ENCODE assay signal across 8 cellular contexts in the genomic region with DNA sequence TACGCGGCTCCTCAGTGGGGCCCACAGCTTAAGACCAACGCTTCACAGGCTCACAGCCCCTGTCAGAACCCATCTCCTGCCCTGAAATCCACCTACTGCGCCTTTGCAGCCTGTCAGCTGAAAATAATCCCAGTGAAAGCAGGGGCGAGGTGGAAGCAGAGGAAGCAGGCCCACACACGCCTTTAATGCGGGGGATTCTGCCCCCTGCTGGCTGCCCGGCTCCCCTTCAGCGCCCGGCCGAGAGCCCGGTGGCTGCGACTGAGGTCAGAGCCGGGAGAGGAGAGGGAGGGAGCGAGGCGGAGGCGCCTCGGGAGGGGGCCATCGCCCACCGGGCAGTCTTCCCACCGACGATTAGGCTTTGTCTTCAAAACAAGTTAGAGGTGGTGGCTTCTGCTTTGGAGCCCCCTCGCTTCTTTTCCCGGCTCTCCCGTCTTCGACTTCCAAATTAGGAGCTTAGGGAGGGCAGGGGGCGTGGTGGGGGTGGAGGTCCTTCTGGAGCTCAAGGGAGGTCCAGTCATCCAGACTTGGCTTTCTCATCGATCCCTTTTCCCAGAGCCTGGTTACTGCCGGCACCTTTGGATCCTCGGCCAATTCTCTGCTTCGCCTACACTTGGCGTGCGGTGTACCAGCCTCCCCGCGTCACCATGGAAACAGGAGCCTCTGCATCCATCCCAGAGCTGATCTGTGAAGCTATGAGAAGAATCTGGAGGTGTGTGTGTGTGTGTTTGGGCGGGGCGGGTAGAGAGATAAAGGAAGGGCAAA. TPM values are rescaled to one million over a fixed set of nuclear protein-coding genes. Genes with fewer than 3 reads are reported as not detected.
A peak's percentile ranks its signal among the peaks of the same experiment; 100 is the strongest.
DNase-seq lines count a peak whose midpoint lies in the region; ATAC-seq, FAIRE-seq and TF ChIP-seq lines count a peak whose summit lies in the region.

No MANE protein-coding gene starts in this region.

- peak; percentile 84 for FAIRE-seq in K562 (lab: Jason Lieb, UNC)

- H4K20me1 ChIP-seq in H9 (ENCODE audit: control insufficient read depth, insufficient read depth, insufficient read length) (no peaks in the 10 kb centered on the region), K562 (replicated peaks; ENCODE audit: control insufficient read depth, insufficient read depth, low read length) (no peaks in the 10 kb centered on the region)

- H3K4me1 ChIP-seq in CD4-positive, alpha-beta memory T cell (ENCODE audit: insufficient read depth, low read length), result peaks cover 9% of the 10 kb centered on the region
- H3K4me1 ChIP-seq in H9 (ENCODE audit: insufficient read depth, low read length) (no peaks in the 10 kb centered on the region), K562 (replicated peaks in 1 of 2; ENCODE audit: control insufficient read depth in 2 of 2, insufficient read depth in 2 of 2, low read length in 2 of 2) (peaks cover 5 to 6% of the 10 kb centered on the region in 2 experiments; a peak in 4 of 5 replicates), iPS-15b (ENCODE audit: control insufficient read depth, insufficient read depth, low read length) (no peaks in the 10 kb centered on the region), gastrocnemius medialis (no peaks in the 10 kb centered on the region)

- no peak overlapping the region for H2BK20ac ChIP-seq in H9 (ENCODE audit: low read depth, low read length, poor library complexity, severe bottlenecking)

- no peak for TF ChIP-seq EP300 in K562 (IDR thresholded peaks at IDR 0.05; ENCODE audit: low read length)

- no peak overlapping the region for H4K8ac ChIP-seq in H9 (replicated peaks; ENCODE audit: insufficient read length, low read depth, low read length)

- no peak overlapping the region for H2BK12ac ChIP-seq in H9 (ENCODE audit: insufficient read length, low read depth, low read length)

- H3K9ac ChIP-seq in H9 (ENCODE audit: extremely low read depth, insufficient read length, low read length), result no peak overlapping the region
- peak overlapping the region in 1 of 2 experiments; percentile 76; a peak in 2 of 4 replicates for H3K9ac ChIP-seq in K562 (ENCODE audit: insufficient read depth in 1 of 2, low read depth in 2 of 2, low read length in 2 of 2)
- H3K9ac ChIP-seq in iPS-15b (ENCODE audit: low read depth, low read length), result peak overlapping the region; percentile 24

- H2BK5ac ChIP-seq in H9 (ENCODE audit: insufficient read length, low read length), result no peak overlapping the region

- no peak overlapping the region for H3K4me3 ChIP-seq in CD4-positive, alpha-beta memory T cell (ENCODE audit: low read length in 2 of 2)
- H3K4me3 ChIP-seq in K562 (no peak overlapping the region), iPS-15b (ENCODE audit: low read depth, low read length) (peak overlapping the region; percentile 64), gastrocnemius medialis (peak overlapping the region in 3 of 4 donors; percentile 25 to 42 (median 34))

- H4K5ac ChIP-seq in H9 (ENCODE audit: insufficient read length, low read depth, low read length), result no peak overlapping the region

- CTCF ChIA-PET in CD4-positive, alpha-beta memory T cell (lab: Charles Lee; ENCODE audit: partially characterized antibody), result interaction anchor here (0.7 to 9.8 kb wide), 37 partner anchors 8 to 194 kb away, joined by 3 to 247 read pairs (median 4); a partner anchor contains a TSS
- CTCF ChIA-PET in K562 (lab: Yijun Ruan, JAX; ENCODE audit: low intra/inter-chr PET ratio), result interaction anchor here (0.5 to 3.0 kb wide), 8 partner anchors 9 to 138 kb away, joined by 3 to 47 read pairs (median 3); a partner anchor contains a TSS

- DNase-seq in CD4-positive, alpha-beta memory T cell, result peak; percentile 62 to 72 (median 64)
- DNase-seq in H9 (peak; percentile 95), NCI-H2029 (lab: John Stamatoyannopoulos, UW) (peak; percentile 53), UCSD-AML1 (lab: John Stamatoyannopoulos, UW; ENCODE audit: unreplicated experiment) (peak; percentile 78), K562 (ENCODE audit: extremely low read depth in 1 of 4, low spot score in 3 of 4) (peak; percentile 71 to 84 (median 76)), gastrocnemius medialis (peak; percentile 28 to 53)

- ATAC-seq in K562, result peak; percentile 99
- peak; percentile 79 to 89 for ATAC-seq in gastrocnemius medialis
- ATAC-seq in HG02938 (IDR thresholded peaks at IDR 0.05; ENCODE audit: unreplicated experiment), result no peak

- H3K56ac ChIP-seq in H9 (ENCODE audit: insufficient read length, low read depth, low read length), result no peak overlapping the region

- no peak overlapping the region for H4K91ac ChIP-seq in H9 (ENCODE audit: insufficient read length, low read depth, low read length)

- H3K23ac ChIP-seq in H9 (ENCODE audit: insufficient read length, low read depth, low read length), result no peak overlapping the region

- no peak overlapping the region for H3T11ph ChIP-seq in H9 (ENCODE audit: low read length)

- no peak overlapping the region for H2AK5ac ChIP-seq in H9 (ENCODE audit: insufficient read length, low read length)

- TF ChIP-seq POLR2A in K562 (conservative IDR thresholded peaks at IDR 0.05), result no peak
- no peak for TF ChIP-seq POLR2A in gastrocnemius medialis (IDR thresholded peaks at IDR 0.05)

- WGBS in H9 (ENCODE audit: extremely low coverage, insufficient read length, low lambda C conversion rate), result no CpG with 5 or more reads among the region's 37 CpGs
- WGBS in K562 (ENCODE audit: insufficient coverage, low coverage, missing lambda C conversion rate), result 11% methylated on average over 35 of the region's 37 CpGs

- H3K4me2 ChIP-seq in H9 (ENCODE audit: insufficient read depth, insufficient read length, low read length), result peak overlapping the region; percentile 29
- H3K4me2 ChIP-seq in K562 (ENCODE audit: insufficient read depth, low read length), result no peak overlapping the region; the same call in 1 of the 2 replicates

- BruUV-seq in K562 (replicated peaks; lab: Mats Ljungman, UMichigan), result no TSS peak

- peaks cover 11% of the 10 kb centered on the region for H3K27me3 ChIP-seq in CD4-positive, alpha-beta memory T cell (ENCODE audit: insufficient read depth, low read length)
- H3K27me3 ChIP-seq in H9 (ENCODE audit: insufficient read depth, low read length), result no peaks in the 10 kb centered on the region
- peaks cover 7 to 8% of the 10 kb centered on the region in 2 experiments; a peak in 3 of 5 replicates for H3K27me3 ChIP-seq in K562 (ENCODE audit: control insufficient read depth in 2 of 2, insufficient read depth in 2 of 2, low read length in 2 of 2)
- H3K27me3 ChIP-seq in iPS-15b (ENCODE audit: control insufficient read depth, insufficient read depth, low read length), result no peaks in the 10 kb centered on the region
- H3K27me3 ChIP-seq in gastrocnemius medialis, result peaks cover 7 to 10% (median 7%) of the 10 kb centered on the region in 3 donors

- peak overlapping the region in 1 of 7 donors; percentile 6 for H3K27ac Mint-ChIP-seq in CD4-positive, alpha-beta memory T cell
- peak overlapping the region in 1 of 3 experiments; percentile 69; a peak in 2 of 7 replicates for H3K27ac Mint-ChIP-seq in H9

- H3K18ac ChIP-seq in H9 (ENCODE audit: insufficient read length, low read depth, low read length), result no peak overlapping the region

- in situ Hi-C loops in K562 (cut with MboI), result no loop called here
- in situ Hi-C loops in gastrocnemius medialis (cut with MboI; ENCODE audit: low sequenced_read_pairs in 4 of 4), result no loop called here

- TF ChIP-seq CTCF in H9 (conservative IDR thresholded peaks at IDR 0.05) (peak; percentile 98), K562 (IDR thresholded peaks at IDR 0.05 in 2 of 3, conservative IDR thresholded peaks at IDR 0.05 in 1 of 3; ENCODE audit: insufficient read depth in 2 of 3, low read depth in 1 of 3, low read length in 3 of 3) (peak; percentile 92 to 94 (median 94)), gastrocnemius medialis (IDR thresholded peaks at IDR 0.05 in 4 of 5, conservative IDR thresholded peaks at IDR 0.05 in 1 of 5) (peak; percentile 70 to 90 (median 86))

- peak overlapping the region in 2 of 8 donors; percentile 38 to 56 for H3K4me3 Mint-ChIP-seq in CD4-positive, alpha-beta memory T cell
- H3K4me3 Mint-ChIP-seq in H9, result peak overlapping the region; percentile 57 to 81

- H3K9me1 ChIP-seq in K562 (ENCODE audit: control insufficient read depth, insufficient read depth, low read length), result no peaks in the 10 kb centered on the region

- H2BK15ac ChIP-seq in H9 (ENCODE audit: low read depth, low read length), result no peak overlapping the region

- H3K36me3 Mint-ChIP-seq in CD4-positive, alpha-beta memory T cell, result no peaks in the 10 kb centered on the region
- no peaks in the 10 kb centered on the region for H3K36me3 Mint-ChIP-seq in H9 (ENCODE audit: insufficient read depth in 1 of 3, low read depth in 3 of 3)

- no peaks in the 10 kb centered on the region for H3K23me2 ChIP-seq in H9 (ENCODE audit: insufficient read length, low read depth, low read length, poor library complexity, severe bottlenecking)

- POLR2A ChIA-PET in CD4-positive, alpha-beta memory T cell (lab: Charles Lee; ENCODE audit: partially characterized antibody), result interaction anchor here (1.5 to 3.6 kb wide), 3 partner anchors 12 to 38 kb away, joined by 3 to 30 read pairs (median 10); a partner anchor contains a TSS
- POLR2A ChIA-PET in K562 (lab: Yijun Ruan, JAX), result interaction anchor here (0.7 to 5.0 kb wide), 4 partner anchors 24 to 63 kb away, joined by 3 to 23 read pairs (median 9); a partner anchor contains a TSS

- H3K79me2 ChIP-seq in H9 (ENCODE audit: insufficient read depth, low read length), result no peaks in the 10 kb centered on the region
- no peaks in the 10 kb centered on the region for H3K79me2 ChIP-seq in K562 (ENCODE audit: control insufficient read depth, insufficient read depth, low read length)

- no peak overlapping the region for H3K14ac ChIP-seq in H9 (ENCODE audit: insufficient read depth, low read length)

- H3K27me3 Mint-ChIP-seq in CD4-positive, alpha-beta memory T cell, result peaks cover 5 to 11% of the 10 kb centered on the region in 2 donors
- peaks cover 28% of the 10 kb centered on the region for H3K27me3 Mint-ChIP-seq in H9 (ENCODE audit: low read depth)

- no peak overlapping the region for H3K4ac ChIP-seq in H9 (ENCODE audit: low read depth, low read length)

- H2AFZ ChIP-seq in H9 (ENCODE audit: low read length) (no peak overlapping the region), K562 (ENCODE audit: low read depth, low read length) (peak overlapping the region; percentile 85)

- TF ChIP-seq RAD21 in K562 (CRISPR knock-in tag; conservative IDR thresholded peaks at IDR 0.05 in 1 of 2, IDR thresholded peaks at IDR 0.05 in 1 of 2), result peak; percentile 93 to 95

- intact Hi-C loops in CD4-positive, alpha-beta memory T cell (cut with micrococcal nuclease), result loop anchor here (1.0 to 5.0 kb wide), 3 partner anchors 38 to 139 kb away; no protein-coding TSS in a partner anchor
- intact Hi-C loops in K562 (cut with micrococcal nuclease) (loop anchor here (1.0 to 5.0 kb wide), 3 partner anchors 38 to 139 kb away; no protein-coding TSS in a partner anchor), gastrocnemius medialis (cut with DNase I; ENCODE audit: low total_unique reads) (loop anchor here (1.0 kb wide), 1 partner anchor 38 kb away; no protein-coding TSS in a partner anchor)

- H3K9me3 ChIP-seq in CD4-positive, alpha-beta memory T cell (ENCODE audit: control insufficient read depth in 1 of 2, low read length in 2 of 2), result no peaks in the 10 kb centered on the region
- H3K9me3 ChIP-seq in H9 (ENCODE audit: control insufficient read depth, low read depth, low read length), result no peaks in the 10 kb centered on the region
- no peaks in the 10 kb centered on the region for H3K9me3 ChIP-seq in K562 (replicated peaks; ENCODE audit: control insufficient read depth, insufficient read depth, low read depth, low read length)
- no peaks in the 10 kb centered on the region for H3K9me3 ChIP-seq in iPS-15b (ENCODE audit: control insufficient read depth, insufficient read depth, low read length)
- no peaks in the 10 kb centered on the region for H3K9me3 ChIP-seq in gastrocnemius medialis

- peaks cover 0 to 2% (median 0%) of the 10 kb centered on the region in 4 donors for H3K4me1 Mint-ChIP-seq in CD4-positive, alpha-beta memory T cell
- H3K4me1 Mint-ChIP-seq in H9, result peaks cover 8 to 10% of the 10 kb centered on the region in 2 experiments

- H3K79me1 ChIP-seq in H9 (ENCODE audit: insufficient read depth, low read depth, low read length, poor library complexity, severe bottlenecking), result no peaks in the 10 kb centered on the region

- H2BK120ac ChIP-seq in H9 (ENCODE audit: low read depth, low read length, poor library complexity, severe bottlenecking), result no peak overlapping the region

- H3K36me3 ChIP-seq in CD4-positive, alpha-beta memory T cell (ENCODE audit: insufficient read depth, low read length), result no peaks in the 10 kb centered on the region
- no peaks in the 10 kb centered on the region for H3K36me3 ChIP-seq in K562 (ENCODE audit: control insufficient read depth, insufficient read depth, low read length)
- no peaks in the 10 kb centered on the region for H3K36me3 ChIP-seq in iPS-15b (ENCODE audit: control insufficient read depth, insufficient read depth, low read length)
- H3K36me3 ChIP-seq in gastrocnemius medialis, result no peaks in the 10 kb centered on the region

- H3K9me3 Mint-ChIP-seq in CD4-positive, alpha-beta memory T cell, result no peaks in the 10 kb centered on the region
- H3K9me3 Mint-ChIP-seq in H9, result no peaks in the 10 kb centered on the region; a peak in 1 of 5 replicates

- H3K27ac ChIP-seq in CD4-positive, alpha-beta memory T cell (ENCODE audit: low read depth, low read length), result no peak overlapping the region
- no peak overlapping the region for H3K27ac ChIP-seq in H9 (ENCODE audit: insufficient read length, low read depth, low read length)
- no peak overlapping the region for H3K27ac ChIP-seq in K562 (ENCODE audit: extremely low read depth, low read depth, low read length)
- H3K27ac ChIP-seq in gastrocnemius medialis, result no peak overlapping the region

RNA-seq across cellular contexts. Expression of a gene that starts 25.2 kb away (rescaled TPM):
- total RNA-seq in CD4-positive, alpha-beta memory T cell, result 1 to 10 TPM in 1 of 2 experiments, under 1 TPM in 1; 0.89 to 1.4 TPM
- 1 to 10 TPM in 1 of 2 donors, under 1 TPM in 1; 0.85 to 2.6 TPM for polyA plus RNA-seq in CD4-positive, alpha-beta memory T cell
- 9.5 and 9.7 TPM in 2 replicates for total RNA-seq in H9 (2021)
- 0.79 and 2.5 TPM in 2 replicates for total RNA-seq in K562 (2011; cell fraction: chromatin; rRNA removed; ENCODE audit: low replicate concordance)
- 1.6 and 2.5 TPM in 2 replicates for total RNA-seq in K562 (2011; cell fraction: nucleolus; rRNA removed)
- 1.1 and 2.4 TPM in 2 replicates for total RNA-seq in K562 (2011; cell fraction: nucleoplasm; rRNA removed)
- total RNA-seq in K562 (2014; rRNA removed), result 0.33 and 0.73 TPM in 2 replicates
- total RNA-seq in K562 (2014; rRNA removed; fragmentation: Illumina TruSeq; extraction: Trizol), result 0.06 and 0.22 TPM in 2 replicates
- 0.18 and 0.23 TPM in 2 replicates for total RNA-seq in K562 (2015; rRNA removed; fragmentation: Illumina TruSeq; extraction: Trizol)
- 0.36 and 0.78 TPM in 2 replicates for total RNA-seq in K562 (2021)
- 0.56 and 0.58 TPM in 2 replicates for polyA plus RNA-seq in K562 (2011; rRNA removed)
- polyA plus RNA-seq in K562 (2011; cell fraction: cytosol; rRNA removed), result 0.37 and 0.46 TPM in 2 replicates
- 0.79 and 1.0 TPM in 2 replicates for polyA plus RNA-seq in K562 (2011; cell fraction: nucleus; rRNA removed)
- 0.49 and 0.80 TPM in 2 replicates for polyA plus RNA-seq in K562 (2012)
- 0.48 and 0.58 TPM in 2 replicates for polyA plus RNA-seq in K562 (2014; fragmentation: Illumina TruSeq; extraction: Trizol)
- polyA plus RNA-seq in K562 (2014; fragmentation: Nextera tagmentation; extraction: Ambion mirVana), result not detected
- 0.60 TPM in 1 of 2 replicates, not detected in the other for polyA plus RNA-seq in K562 (2014; rRNA removed)
- 0.63 and 0.77 TPM in 2 replicates for polyA minus RNA-seq in K562 (2011; rRNA and poly(A)+ RNA removed)
- 1.7 TPM in 1 of 2 replicates, not detected in the other for polyA minus RNA-seq in K562 (2011; cell fraction: cytosol; rRNA and poly(A)+ RNA removed)
- polyA minus RNA-seq in K562 (2011; cell fraction: nucleus; rRNA and poly(A)+ RNA removed), result 0.67 and 1.6 TPM in 2 replicates
- under 1 TPM in 1 of 4 donors, not detected in 3; 0.36 TPM for total RNA-seq in gastrocnemius medialis

RNA-seq across cellular contexts. Expression of a gene that starts 34.5 kb away (rescaled TPM):
- total RNA-seq in CD4-positive, alpha-beta memory T cell, result 10 to 100 TPM; 77.7 to 81.1 TPM
- 100 to 1,000 TPM; 212 to 238 TPM for polyA plus RNA-seq in CD4-positive, alpha-beta memory T cell
- total RNA-seq in H9 (2021) (40.8 and 43.6 TPM in 2 replicates), K562 (2014; rRNA removed) (2.3 TPM in 2 replicates), K562 (2014; rRNA removed; fragmentation: Illumina TruSeq; extraction: Trizol) (5.4 and 6.6 TPM in 2 replicates), K562 (2015; rRNA removed; fragmentation: Illumina TruSeq; extraction: Trizol) (5.8 TPM in 2 replicates), K562 (2021) (6.8 and 7.4 TPM in 2 replicates), gastrocnemius medialis (1 to 10 TPM in 3 of 4 donors, not detected in 1; 2.1 to 3.9 (median 3.0) TPM)
- total RNA-seq in K562 (2011; cell fraction: chromatin; rRNA removed; ENCODE audit: low replicate concordance), result 49.5 and 66.4 TPM in 2 replicates
- total RNA-seq in K562 (2011; cell fraction: nucleolus; rRNA removed), result 31.7 and 34.0 TPM in 2 replicates
- 46.3 and 64.2 TPM in 2 replicates for total RNA-seq in K562 (2011; cell fraction: nucleoplasm; rRNA removed)
- polyA plus RNA-seq in K562 (2011; rRNA removed) (7.8 and 9.1 TPM in 2 replicates), K562 (2014; fragmentation: Illumina TruSeq; extraction: Trizol) (5.3 and 5.6 TPM in 2 replicates), K562 (2014; fragmentation: Nextera tagmentation; extraction: Ambion mirVana) (1 to 10 TPM; 1.6 to 3.3 TPM), K562 (2014; rRNA removed) (7.4 and 8.2 TPM in 2 replicates)
- polyA plus RNA-seq in K562 (2011; cell fraction: cytosol; rRNA removed), result 4.4 and 4.5 TPM in 2 replicates
- 24.8 and 36.7 TPM in 2 replicates for polyA plus RNA-seq in K562 (2011; cell fraction: nucleus; rRNA removed)
- 5.0 and 5.9 TPM in 2 replicates for polyA plus RNA-seq in K562 (2012)
- 7.7 and 7.9 TPM in 2 replicates for polyA minus RNA-seq in K562 (2011; rRNA and poly(A)+ RNA removed)
- 4.7 and 5.7 TPM in 2 replicates for polyA minus RNA-seq in K562 (2011; cell fraction: cytosol; rRNA and poly(A)+ RNA removed)
- 8.1 and 10.2 TPM in 2 replicates for polyA minus RNA-seq in K562 (2011; cell fraction: nucleus; rRNA and poly(A)+ RNA removed)

RNA-seq across cellular contexts. Expression of a gene that starts 38.9 kb away (rescaled TPM):
- total RNA-seq in CD4-positive, alpha-beta memory T cell, result 100 to 1,000 TPM; 154 to 158 TPM
- 10 to 100 TPM; 14.3 to 57.2 TPM for polyA plus RNA-seq in CD4-positive, alpha-beta memory T cell
- total RNA-seq in H9 (2021) (98.1 and 104 TPM in 2 replicates), K562 (2014; rRNA removed) (104 and 118 TPM in 2 replicates), K562 (2014; rRNA removed; fragmentation: Illumina TruSeq; extraction: Trizol) (100 and 107 TPM in 2 replicates), K562 (2015; rRNA removed; fragmentation: Illumina TruSeq; extraction: Trizol) (124 and 129 TPM in 2 replicates), K562 (2021) (97.9 and 116 TPM in 2 replicates), gastrocnemius medialis (10 to 100 TPM; 55.8 to 80.6 (median 75.7) TPM)
- total RNA-seq in K562 (2011; cell fraction: chromatin; rRNA removed; ENCODE audit: low replicate concordance), result 275 and 454 TPM in 2 replicates
- total RNA-seq in K562 (2011; cell fraction: nucleolus; rRNA removed), result 148 and 163 TPM in 2 replicates
- 175 and 185 TPM in 2 replicates for total RNA-seq in K562 (2011; cell fraction: nucleoplasm; rRNA removed)
- polyA plus RNA-seq in K562 (2011; rRNA removed) (89.3 and 99.5 TPM in 2 replicates), K562 (2014; fragmentation: Illumina TruSeq; extraction: Trizol) (108 and 138 TPM in 2 replicates), K562 (2014; fragmentation: Nextera tagmentation; extraction: Ambion mirVana) (10 to 100 TPM; 32.4 to 65.9 TPM), K562 (2014; rRNA removed) (87.0 and 94.0 TPM in 2 replicates)
- 71.2 and 71.3 TPM in 2 replicates for polyA plus RNA-seq in K562 (2011; cell fraction: cytosol; rRNA removed)
- 216 and 219 TPM in 2 replicates for polyA plus RNA-seq in K562 (2011; cell fraction: nucleus; rRNA removed)
- 86.0 and 150 TPM in 2 replicates for polyA plus RNA-seq in K562 (2012)
- polyA minus RNA-seq in K562 (2011; rRNA and poly(A)+ RNA removed), result 92.0 and 95.2 TPM in 2 replicates
- polyA minus RNA-seq in K562 (2011; cell fraction: cytosol; rRNA and poly(A)+ RNA removed), result 37.9 and 40.8 TPM in 2 replicates
- 50.4 and 73.4 TPM in 2 replicates for polyA minus RNA-seq in K562 (2011; cell fraction: nucleus; rRNA and poly(A)+ RNA removed)

Comparison
In these comparisons a context has a peak if more than half of its experiments do, and no peak if none do; other contexts are left out.
1. DNase-seq: peak in every context shown above with its lines; median percentile 95 in H9; 78 in UCSD-AML1; 76 in K562; 64 in CD4-positive, alpha-beta memory T cell; 53 in NCI-H2029; 40 in gastrocnemius medialis.
2. H3K4me3 ChIP-seq: peak in iPS-15b (single experiment) and gastrocnemius medialis (3 of 4); none in CD4-positive, alpha-beta memory T cell (0 of 2) and K562 (single experiment).
3. Peak in every context shown above with its lines, with median percentiles within 50 percentile points of each other: CTCF ChIP-seq.